In the genomic region with DNA sequence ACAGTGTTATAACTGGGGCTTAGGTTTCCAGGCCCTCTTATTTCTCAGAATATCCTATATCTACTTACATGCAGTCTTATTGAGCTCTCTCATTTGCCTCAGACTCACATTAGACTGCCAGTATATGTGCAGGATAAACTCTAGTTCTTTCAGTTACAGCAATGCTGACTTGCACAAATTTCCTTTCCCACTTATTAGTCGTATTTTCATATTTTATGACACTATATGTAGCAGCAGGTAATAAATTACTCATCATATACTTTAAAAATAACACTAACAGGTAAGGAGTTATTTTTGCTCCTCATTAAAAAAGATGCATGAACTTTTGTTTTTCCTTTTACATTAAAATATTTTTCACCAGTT, we compare ENCODE assay signal across 2 cellular contexts.
TF ChIP-seq lines count a peak whose summit lies in the region.

No MANE protein-coding gene starts in this region.

TF ChIP-seq in IMR-90, 13 proteins besides CTCF, POLR2A, EP300 and RAD21:
- peak; percentile 74 for TF ChIP-seq MAFK (IDR thresholded peaks at IDR 0.05; ENCODE audit: low read depth, low read length)
- no peak for TF ChIP-seq MXI1 (IDR thresholded peaks at IDR 0.05; ENCODE audit: borderline replicate concordance, low read depth, low read length)
- TF ChIP-seq MAZ (IDR thresholded peaks at IDR 0.05; ENCODE audit: borderline replicate concordance, low read depth, low read length) = no peak
- no peak for TF ChIP-seq BHLHE40 (IDR thresholded peaks at IDR 0.05; ENCODE audit: low read depth, low read length)
- no peak for TF ChIP-seq SMC3 (IDR thresholded peaks at IDR 0.05; ENCODE audit: low read depth, low read length)

TF ChIP-seq in K562, 482 proteins besides CTCF, POLR2A, EP300 and RAD21:
- TF ChIP-seq PRPF4 (IDR thresholded peaks at IDR 0.05; ENCODE audit: insufficient read depth, low read depth, low read length, poor library complexity, severe bottlenecking) (no peak), ZZZ3 (IDR thresholded peaks at IDR 0.05) (no peak), MAFK (IDR thresholded peaks at IDR 0.05; ENCODE audit: low read length) (peak; percentile 41; the same call in 1 of the 2 replicates), CREB1 (IDR thresholded peaks at IDR 0.05) (no peak), CREB1 (CRISPR knock-in tag; IDR thresholded peaks at IDR 0.05) (no peak), ZNF316 (IDR thresholded peaks at IDR 0.05) (peak; percentile 92), MAFG (tag; conservative IDR thresholded peaks at IDR 0.05) (peak; percentile 81), C11orf30 (IDR thresholded peaks at IDR 0.05; ENCODE audit: low read depth) (peak; percentile 87), SRSF1 (IDR thresholded peaks at IDR 0.05; ENCODE audit: low read depth, low read length) (no peak), PTBP1 (IDR thresholded peaks at IDR 0.05; ENCODE audit: low read depth, low read length) (no peak), MAFF (IDR thresholded peaks at IDR 0.05; ENCODE audit: low read length) (peak; percentile 55)
